ENCODE assay signal across 8 cellular contexts in genomic region chr15:82365692-82366323, GRCh38. TPM values are rescaled to one million over a fixed set of nuclear protein-coding genes. Genes with fewer than 3 reads are reported as not detected.
DNase-seq lines count a peak whose midpoint lies in the region; ATAC-seq, FAIRE-seq and TF ChIP-seq lines count a peak whose summit lies in the region.
"Not testable (repeated sequence)": the region's sequence is repeated elsewhere in the genome, so short reads cannot be mapped to it uniquely, and the experiment has no call there.

No MANE protein-coding gene starts in this region.

- H3K36me3 Mint-ChIP-seq in natural killer cell treated with Interleukin-12 subunit alpha and Interleukin-12 subunit beta and Interleukin-15 and Interleukin-18, amount 100 ng/mL, for 72 hours, result not testable (repeated sequence)

- not testable (repeated sequence) for DNase-seq in D721Med (ENCODE audit: insufficient read length, low spot score); GM20000 (ENCODE audit: low spot score); fibroblast of mammary gland (ENCODE audit: low read depth)
- DNase-seq in WERI-Rb-1 (peak; percentile 51), activated gamma-delta T cell treated with Interleukin-2 at 50 U/mL for 16 hours (peak; percentile 56)
- peak; percentile 75 for DNase-seq in natural killer cell treated with Interleukin-12 subunit alpha and Interleukin-12 subunit beta and Interleukin-15 and Interleukin-18, amount 100 ng/mL, for 72 hours (ENCODE audit: low spot score)
- DNase-seq in stimulated activated CD8-positive, alpha-beta memory T cell treated with anti-CD3 and anti-CD28 coated beads, Interleukin-7, amount 100 ng/mL, for 4 hours (ENCODE audit: low read depth in 2 of 2), result peak; percentile 14 to 26

- H3K27ac ChIP-seq in WERI-Rb-1, result not testable (repeated sequence)

- H3K4me3 Mint-ChIP-seq in natural killer cell treated with Interleukin-12 subunit alpha and Interleukin-12 subunit beta and Interleukin-15 and Interleukin-18, amount 100 ng/mL, for 72 hours, result not testable (repeated sequence)

- H3K9me3 ChIP-seq in WERI-Rb-1 (ENCODE audit: severe bottlenecking), result not testable (repeated sequence)

- not testable (repeated sequence) for H3K36me3 ChIP-seq in WERI-Rb-1

- not testable (repeated sequence) for H3K9me3 Mint-ChIP-seq in natural killer cell treated with Interleukin-12 subunit alpha and Interleukin-12 subunit beta and Interleukin-15 and Interleukin-18, amount 100 ng/mL, for 72 hours

- not testable (repeated sequence) for H3K4me3 ChIP-seq in WERI-Rb-1 (ENCODE audit: low read depth, low read length); fibroblast of mammary gland (ENCODE audit: control insufficient read depth, low read depth, low read length)

- H3K27me3 Mint-ChIP-seq in natural killer cell treated with Interleukin-12 subunit alpha and Interleukin-12 subunit beta and Interleukin-15 and Interleukin-18, amount 100 ng/mL, for 72 hours, result not testable (repeated sequence)

- not testable (repeated sequence) for H3K4me1 Mint-ChIP-seq in natural killer cell treated with Interleukin-12 subunit alpha and Interleukin-12 subunit beta and Interleukin-15 and Interleukin-18, amount 100 ng/mL, for 72 hours (ENCODE audit: low read depth in 2 of 2)

- H3K27ac Mint-ChIP-seq in natural killer cell treated with Interleukin-12 subunit alpha and Interleukin-12 subunit beta and Interleukin-15 and Interleukin-18, amount 100 ng/mL, for 72 hours, result not testable (repeated sequence)

- TF ChIP-seq CTCF in D721Med (IDR thresholded peaks at IDR 0.05; ENCODE audit: insufficient read depth, missing control alignments) (peak; percentile 45), GM20000 (IDR thresholded peaks at IDR 0.05; ENCODE audit: extremely low read depth, missing control alignments) (peak; percentile 17), WERI-Rb-1 (IDR thresholded peaks at IDR 0.05; ENCODE audit: low read depth, low read length) (peak; percentile 23; the same call in 1 of the 2 replicates), fibroblast of mammary gland (conservative IDR thresholded peaks at IDR 0.05; ENCODE audit: control insufficient read depth, insufficient read depth, low read depth, low read length) (peak; percentile 25)

- not testable (repeated sequence) for FAIRE-seq in D721Med (lab: Jason Lieb, UNC)

- H3K27me3 ChIP-seq in WERI-Rb-1 (ENCODE audit: insufficient read depth, low read depth, severe bottlenecking), result not testable (repeated sequence)

- ATAC-seq in HG03060 (IDR thresholded peaks at IDR 0.05; ENCODE audit: low read depth, unreplicated experiment), result peak; percentile 62
- peak; percentile 79 to 84 for ATAC-seq in natural killer cell treated with Interleukin-12 subunit alpha and Interleukin-12 subunit beta and Interleukin-15 and Interleukin-18, amount 100 ng/mL, for 72 hours

RNA-seq across cellular contexts. Expression of gene GOLGA6L10, which starts 16.5 kb away (rescaled TPM):
- total RNA-seq in natural killer cell treated with Interleukin-12 subunit alpha and Interleukin-12 subunit beta and Interleukin-15 and Interleukin-18, amount 100 ng/mL, for 72 hours, result 1 to 10 TPM; 2.4 to 3.0 TPM
